ENCODE assay signal across 9 cellular contexts in the genomic region with DNA sequence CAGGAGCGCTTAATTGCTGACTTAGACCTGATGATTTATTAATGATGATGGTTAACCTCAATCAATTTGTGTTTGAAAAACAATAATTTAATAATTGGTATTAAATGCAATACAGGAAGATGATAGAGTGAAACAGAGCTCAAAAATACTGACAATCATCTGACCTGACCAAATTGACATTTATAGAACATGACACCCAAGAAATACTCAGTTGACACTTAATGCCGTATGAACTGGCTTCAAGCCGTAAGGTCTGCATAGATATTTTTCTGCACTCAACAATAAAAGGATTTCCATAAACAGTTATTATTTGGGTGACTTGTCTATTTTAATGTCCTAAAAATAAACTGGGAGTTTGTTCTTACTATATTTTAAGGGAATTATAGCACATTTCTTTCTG.
"Had no signal": no experiment of that assay in that cellular context is flagged by ENCODE, and none has a peak within 500 bp of the region (broad histone marks: within the 10 kb centered on the region; RNA-seq: fewer than 3 reads in every experiment).

No MANE protein-coding gene starts in this region.

- H3K27me3 Mint-ChIP-seq: IgD-negative memory B cell had no signal

- H3K4me3 ChIP-seq: GM23338, HAP-1 had no signal

- ATAC-seq: GM23338, HCT116, HepG2 had no signal

- H3K9me3 ChIP-seq: HAP-1 had no signal

- H3K4me1 ChIP-seq: HAP-1 had no signal

- H3K27ac Mint-ChIP-seq: GM23338 had no signal

- H3K27ac ChIP-seq: HL-60 had no signal

- H3K9me3 Mint-ChIP-seq: GM23338, IgD-negative memory B cell had no signal

- FAIRE-seq: H1, H54, HepG2 had no signal

- DNase-seq: KBM-7 had no signal

- H3K4me1 Mint-ChIP-seq: GM23338 had no signal

- H3K4me3 Mint-ChIP-seq: GM23338, IgD-negative memory B cell had no signal
